32 cellular contexts compared by ENCODE assay signal in genomic region chr17:39170051-39170450, GRCh38. TPM values are rescaled to one million over a fixed set of nuclear protein-coding genes. Genes with fewer than 3 reads are reported as not detected.
"Had no signal": no experiment of that assay in that cellular context is flagged by ENCODE, and none has a peak within 500 bp of the region (broad histone marks: within the 10 kb centered on the region; RNA-seq: fewer than 3 reads in every experiment).

No MANE protein-coding gene starts in this region.

- H3K27me3 ChIP-seq: colonic mucosa, Peyer's patch had no signal

- H3K4me1 ChIP-seq: adrenal gland, colonic mucosa had no signal

- H3K36me3 ChIP-seq: adrenal gland, colonic mucosa, Peyer's patch, SJCRH30 had no signal

- ATAC-seq: activated T-cell treated with anti-CD3 and anti-CD28 coated beads, Interleukin-2, amount 50 U/mL, for 72 hours had no signal

- H3K9me3 ChIP-seq: adrenal gland, colonic mucosa, SJCRH30, SK-N-SH had no signal

- H3K4me3 ChIP-seq: adrenal gland, colonic mucosa, Peyer's patch, SJCRH30 had no signal

- H3K27ac ChIP-seq: adrenal gland, colonic mucosa, Peyer's patch, RWPE1, SJCRH30 had no signal

- H3K4me2 ChIP-seq: SK-N-SH had no signal

- DNase-seq: activated B cell treated with CpG ODN at 0.5 μM for 24 hours; activated CD4-positive, alpha-beta memory T cell treated with anti-CD3 and anti-CD28 coated beads for 36 hours; activated CD4-positive, alpha-beta T cell treated with anti-CD3 and anti-CD28 coated beads for 1 hour; activated CD4-positive, alpha-beta T cell treated with anti-CD3 and anti-CD28 coated beads, Interleukin-2, amount 10 ng/mL, durations not matched to agents 24 days and 14 days; activated CD8-positive, alpha-beta memory T cell treated with anti-CD3 and anti-CD28 coated beads for 24 hours; activated gamma-delta T cell treated with Interleukin-2 at 50 U/mL for 16 hours; activated naive CD4-positive, alpha-beta T cell treated with anti-CD3 and anti-CD28 coated beads, Interleukin-2, amount 50 U/mL, for 16 hours; activated naive CD8-positive, alpha-beta T cell treated with anti-CD3 and anti-CD28 coated beads, Interleukin-2, amount 10 ng/mL, durations not matched to agents 7 days and 5 days; activated T-cell treated with anti-CD3 and anti-CD28 coated beads, Interleukin-2, amount 50 U/mL, for 72 hours; adrenal gland; anterior cingulate cortex; caudate nucleus; colonic mucosa; Kasumi-1; NCI-H1048; NCI-H146; NCI-H187 treated with DMSO at 0.1 percent for 48 hours; NCI-H2171; NCI-H2227 treated with DMSO at 0.1 percent for 48 hours; NCI-H446 treated with DMSO at 0.1 percent for 48 hours; NCI-H524 treated with DMSO at 0.1 percent for 48 hours; NCI-H748 treated with DMSO at 0.1 percent for 48 hours; Peyer's patch; Right ventricle myocardium superior; SJCRH30; SK-N-SH; T-helper 1 cell had no signal

RNA-seq across cellular contexts. Expression of gene ARL5C, which starts 4.1 kb away (rescaled TPM):
- total RNA-seq: activated B cell treated with CpG ODN at 0.5 μM for 24 hours; activated CD4-positive, alpha-beta memory T cell treated with anti-CD3 and anti-CD28 coated beads for 36 hours; activated CD4-positive, alpha-beta T cell treated with anti-CD3 and anti-CD28 coated beads, Interleukin-2, amount 10 ng/mL, durations not matched to agents 24 days and 14 days; adrenal gland; cerebellum; colonic mucosa; M059J; Peyer's patch; Right ventricle myocardium superior; SJCRH30; T-helper 2 cell treated with Interferon-gamma antibody and Interleukin-4, amounts not matched to agents 100 ng/mL and 5 ng/mL, for 36 hours had no signal

RNA-seq across cellular contexts. Expression of gene PLXDC1, which starts 18.6 kb away (rescaled TPM):
- total RNA-seq: activated B cell treated with CpG ODN at 0.5 μM for 24 hours had no signal

RNA-seq across cellular contexts. Expression of gene STAC2, which starts 55.7 kb away (rescaled TPM):
- total RNA-seq: activated B cell treated with CpG ODN at 0.5 μM for 24 hours; activated CD4-positive, alpha-beta memory T cell treated with anti-CD3 and anti-CD28 coated beads for 36 hours; activated CD4-positive, alpha-beta T cell treated with anti-CD3 and anti-CD28 coated beads, Interleukin-2, amount 10 ng/mL, durations not matched to agents 24 days and 14 days; activated naive CD8-positive, alpha-beta T cell treated with anti-CD3 and anti-CD28 coated beads, Interleukin-2, amount 10 ng/mL, durations not matched to agents 7 days and 5 days; activated T-helper 2 cell treated with anti-CD3 and anti-CD28 coated beads, Interferon-gamma antibody, Interleukin-2, Interleukin-4, amounts not matched to agents 10 μg/mL and 5 μg/mL and 100 μg/mL, durations not matched to agents 14 hours and 24 hours and 36 hours; SJCRH30; T-helper 2 cell treated with Interferon-gamma antibody and Interleukin-4, amounts not matched to agents 100 ng/mL and 5 ng/mL, for 36 hours had no signal
